ENCODE assay signal across 8 cellular contexts in genomic region chr1:145995148-145995851, GRCh38. TPM values are rescaled to one million over a fixed set of nuclear protein-coding genes. Genes with fewer than 3 reads are reported as not detected.
A peak's percentile ranks its signal among the peaks of the same experiment; 100 is the strongest.
DNase-seq lines count a peak whose midpoint lies in the region; ATAC-seq, FAIRE-seq and TF ChIP-seq lines count a peak whose summit lies in the region.

No MANE protein-coding gene starts in this region.

- no peak overlapping the region; the same call in 1 of the 2 replicates for H2BK12ac ChIP-seq in H1 (ENCODE audit: low read depth, low read length)

- DNase-seq in DND-41 (no peak), PC-3 (no peak), H1 (ENCODE audit: low read depth in 1 of 2, low spot score in 2 of 2) (no peak), osteoblast (ENCODE audit: insufficient read length, low spot score, missing footprints) (no peak), pons (ENCODE audit: low spot score) (no peak), GM12892 (ENCODE audit: insufficient read length) (no peak), NCI-H1930 (lab: John Stamatoyannopoulos, UW) (no peak)

- WGBS in H1 (ENCODE audit: extremely low coverage in 1 of 2, insufficient coverage in 1 of 2, insufficient read length in 1 of 2, insufficient replicate concordance in 2 of 2, low coverage in 1 of 2, low lambda C conversion rate in 2 of 2, missing lambda C conversion rate in 1 of 2), 2 experiments: 60% methylated on average over 8 of the region's 8 CpGs; no CpG with 5 or more reads in 1 of the 2 experiments

- no peak overlapping the region for H4K91ac ChIP-seq in H1 (replicated peaks; ENCODE audit: insufficient read length, low read length)

- H2BK5ac ChIP-seq in H1 (ENCODE audit: low read depth, low read length): no peak overlapping the region

- H2BK20ac ChIP-seq in H1 (ENCODE audit: low read length): no peak overlapping the region

- H3K36me3 ChIP-seq in DND-41 (ENCODE audit: insufficient read depth, low read length) (peaks cover 18% of the 10 kb centered on the region), PC-3 (ENCODE audit: low read depth, low read length) (peaks cover 34% of the 10 kb centered on the region), H1 (ENCODE audit: control insufficient read depth in 2 of 4, insufficient read depth in 4 of 4, low read length in 3 of 4) (peaks cover 17 to 35% (median 25%) of the 10 kb centered on the region in 4 experiments), osteoblast (ENCODE audit: insufficient read depth, low read length) (peaks cover 38% of the 10 kb centered on the region)

- no peak overlapping the region for H2BK15ac ChIP-seq in H1 (ENCODE audit: low read length)

- H3K4ac ChIP-seq in H1 (replicated peaks; ENCODE audit: insufficient read length, low read depth, low read length): no peak overlapping the region

- H4K8ac ChIP-seq in H1 (ENCODE audit: extremely low read depth, insufficient read depth, low read length): no peak overlapping the region

- H3K27ac ChIP-seq in DND-41 (ENCODE audit: low read length): peak overlapping the region; percentile 97
- H3K27ac ChIP-seq in PC-3 (ENCODE audit: low read length): peak overlapping the region; percentile 66; the same call in 1 of the 2 replicates
- H3K27ac ChIP-seq in H1 (ENCODE audit: low read depth, low read length): no peak overlapping the region
- peak overlapping the region; percentile 40 for H3K27ac ChIP-seq in osteoblast (ENCODE audit: low read depth, low read length)

- H3K4me3 ChIP-seq in DND-41 (ENCODE audit: low read depth in 1 of 2, low read length in 2 of 2) (peak overlapping the region; percentile 75 to 84), PC-3 (ENCODE audit: low read length) (peak overlapping the region; percentile 99), H1 (ENCODE audit: extremely low read depth in 1 of 4, insufficient read depth in 2 of 4, low read depth in 3 of 4, low read length in 4 of 4) (peak overlapping the region; percentile 89 to 96 (median 93)), osteoblast (ENCODE audit: insufficient read depth, low read length) (peak overlapping the region; percentile 91)

- POLR2A ChIA-PET in PC-3 (lab: Charles Lee; ENCODE audit: unreplicated experiment): no interaction called here
- POLR2A ChIA-PET in H1 (lab: Charles Lee; ENCODE audit: partially characterized antibody): interaction anchor here (1.1 to 13.4 kb wide), 9 partner anchors 13 to 137 kb away, joined by 3 to 218 read pairs (median 5); partner anchors contain the start of genes ANKRD34A, LIX1L, PIAS3 and POLR3GL

- H3K9me3 ChIP-seq in DND-41 (ENCODE audit: insufficient read depth, low read length, severe bottlenecking) (no peaks in the 10 kb centered on the region), PC-3 (ENCODE audit: low read length) (no peaks in the 10 kb centered on the region), H1 (ENCODE audit: insufficient read depth in 2 of 2, low read depth in 1 of 2, low read length in 1 of 2) (no peaks in the 10 kb centered on the region), osteoblast (ENCODE audit: low read depth, low read length) (no peaks in the 10 kb centered on the region)

- no peak overlapping the region for H3K14ac ChIP-seq in H1 (ENCODE audit: insufficient read length)

- peak overlapping the region; percentile 73 for H3K9ac ChIP-seq in DND-41 (ENCODE audit: low read depth, low read length)
- H3K9ac ChIP-seq in PC-3 (ENCODE audit: low read length): peak overlapping the region; percentile 94
- H3K9ac ChIP-seq in H1 (replicated peaks in 1 of 4; ENCODE audit: extremely low read depth in 1 of 4, low read depth in 3 of 4, low read length in 3 of 4): peak overlapping the region; percentile 74 to 95 (median 86)

- H3K79me2 ChIP-seq in DND-41 (ENCODE audit: insufficient read depth, low read length) (peaks cover 18% of the 10 kb centered on the region), PC-3 (ENCODE audit: low read length) (peaks cover 44% of the 10 kb centered on the region), H1 (ENCODE audit: control insufficient read depth in 1 of 2, insufficient read depth in 2 of 2, low read length in 2 of 2) (peaks cover 4 to 27% of the 10 kb centered on the region in 2 experiments; a peak in 3 of 4 replicates), osteoblast (ENCODE audit: insufficient read depth, low read length) (peaks cover 40% of the 10 kb centered on the region)

- no peak for ATAC-seq in DND-41 (ENCODE audit: insufficient read depth, low read depth)
- ATAC-seq in PC-3: no peak
- ATAC-seq in GM21423 (IDR thresholded peaks at IDR 0.05; ENCODE audit: unreplicated experiment): no peak

- intact Hi-C loops in PC-3 (cut with micrococcal nuclease): no loop called here

- H3K4me1 ChIP-seq in DND-41 (ENCODE audit: insufficient read depth, low read length): peaks cover 60% of the 10 kb centered on the region
- H3K4me1 ChIP-seq in PC-3 (ENCODE audit: insufficient read depth, low read length): peaks cover 42% of the 10 kb centered on the region
- H3K4me1 ChIP-seq in H1 (replicated peaks in 1 of 4; ENCODE audit: control insufficient read depth in 3 of 4, insufficient read depth in 4 of 4, low read length in 3 of 4): peaks cover 2 to 8% (median 6%) of the 10 kb centered on the region in 4 experiments; a peak in 4 of 7 replicates
- H3K4me1 ChIP-seq in osteoblast (ENCODE audit: insufficient read depth, low read length): peaks cover 29% of the 10 kb centered on the region

- TF ChIP-seq POLR2A in H1 (IDR thresholded peaks at IDR 0.05; ENCODE audit: control extremely low read depth in 1 of 2, low read depth in 2 of 2, low read length in 2 of 2) (no peak), GM12892 (IDR thresholded peaks at IDR 0.05; ENCODE audit: low read depth, low read length) (no peak)

- TF ChIP-seq RAD21 in H1 (IDR thresholded peaks at IDR 0.05 in 1 of 2, conservative IDR thresholded peaks at IDR 0.05 in 1 of 2; ENCODE audit: low read depth in 2 of 2, low read length in 2 of 2): no peak

- peaks cover 9% of the 10 kb centered on the region for H3F3A ChIP-seq in PC-3 (ENCODE audit: low read length, unreplicated experiment)

- no peak overlapping the region for H3K23ac ChIP-seq in H1 (ENCODE audit: insufficient read length)

- TF ChIP-seq EP300 in H1 (IDR thresholded peaks at IDR 0.05; ENCODE audit: borderline replicate concordance in 1 of 2, low read depth in 2 of 2, low read length in 2 of 2): no peak

- H2AFZ ChIP-seq in DND-41 (ENCODE audit: low read depth, low read length): peak overlapping the region; percentile 84
- peak overlapping the region; percentile 98; the same call in 1 of the 2 replicates for H2AFZ ChIP-seq in PC-3 (ENCODE audit: low read length)
- H2AFZ ChIP-seq in H1 (ENCODE audit: low read length): no peak overlapping the region
- H2AFZ ChIP-seq in osteoblast (ENCODE audit: low read length): no peak overlapping the region

- H3K27me3 ChIP-seq in DND-41 (ENCODE audit: insufficient read depth, low read length, poor library complexity): no peaks in the 10 kb centered on the region
- no peaks in the 10 kb centered on the region for H3K27me3 ChIP-seq in PC-3 (ENCODE audit: low read length)
- no peaks in the 10 kb centered on the region for H3K27me3 ChIP-seq in H1 (replicated peaks in 1 of 4; ENCODE audit: control insufficient read depth in 3 of 4, extremely low read depth in 1 of 4, insufficient read depth in 3 of 4, low read length in 3 of 4)
- no peaks in the 10 kb centered on the region for H3K27me3 ChIP-seq in osteoblast (ENCODE audit: insufficient read depth, low read length)

- no peak overlapping the region for H3K56ac ChIP-seq in H1 (replicated peaks; ENCODE audit: insufficient read length, low read depth, low read length)

- no peak for FAIRE-seq in H1 (lab: Jason Lieb, UNC)
- FAIRE-seq in GM12892 (lab: Jason Lieb, UNC): no peak

- peaks cover 6% of the 10 kb centered on the region; the same call in 1 of the 2 replicates for H3K79me1 ChIP-seq in H1 (ENCODE audit: low read depth, low read length)

- H3K18ac ChIP-seq in H1 (ENCODE audit: extremely low read depth, low read length): no peak overlapping the region; the same call in 1 of the 2 replicates

- no TSS peak for BruUV-seq in PC-3 (replicated peaks; lab: Mats Ljungman, UMichigan)

- H3K4me2 ChIP-seq in DND-41 (ENCODE audit: insufficient read depth, low read length) (peak overlapping the region; percentile 97), PC-3 (ENCODE audit: low read length) (peak overlapping the region; percentile 98), H1 (ENCODE audit: insufficient read depth in 1 of 2, low read depth in 2 of 2, low read length in 2 of 2) (peak overlapping the region; percentile 83 to 96), osteoblast (ENCODE audit: insufficient read depth, low read length) (peak overlapping the region; percentile 92)

- H3K9me2 ChIP-seq in PC-3 (replicated peaks; ENCODE audit: low read length): no peaks in the 10 kb centered on the region

- no peak overlapping the region for H2AK5ac ChIP-seq in H1 (ENCODE audit: low read depth, low read length)

- H4K20me1 ChIP-seq in DND-41 (ENCODE audit: insufficient read depth, low read length) (no peaks in the 10 kb centered on the region), PC-3 (ENCODE audit: low read length) (peaks cover 34% of the 10 kb centered on the region), H1 (replicated peaks in 1 of 2; ENCODE audit: control insufficient read depth in 1 of 2, insufficient read depth in 2 of 2, low read length in 2 of 2) (peaks cover 0 to 2% of the 10 kb centered on the region in 2 experiments), osteoblast (ENCODE audit: insufficient read depth, low read length) (peaks cover 43% of the 10 kb centered on the region)

- peaks cover 9% of the 10 kb centered on the region for H3K23me2 ChIP-seq in H1 (ENCODE audit: low read depth, low read length)

- no peak overlapping the region for H4K5ac ChIP-seq in H1 (ENCODE audit: insufficient read length, low read depth, low read length)

- no peak for TF ChIP-seq CTCF in DND-41 (IDR thresholded peaks at IDR 0.05; ENCODE audit: borderline replicate concordance, extremely low read depth, low read length, poor library complexity, severe bottlenecking)
- TF ChIP-seq CTCF in PC-3 (conservative IDR thresholded peaks at IDR 0.05; ENCODE audit: low read depth, low read length): no peak
- no peak for TF ChIP-seq CTCF in H1 (IDR thresholded peaks at IDR 0.05; ENCODE audit: control extremely low read depth in 1 of 3, insufficient read depth in 1 of 3, low read depth in 1 of 3, low read length in 3 of 3)
- no peak for TF ChIP-seq CTCF in osteoblast (IDR thresholded peaks at IDR 0.05; ENCODE audit: extremely low read depth, low read depth, low read length)

- CTCF ChIA-PET in PC-3 (lab: Charles Lee) (no interaction called here), H1 (lab: Charles Lee; ENCODE audit: partially characterized antibody) (interaction anchor here (0.5 to 12.6 kb wide), 3 partner anchors 13 to 30 kb away, joined by 3 to 93 read pairs (median 7); no protein-coding TSS in a partner anchor)

- no peak overlapping the region for H2BK120ac ChIP-seq in H1 (replicated peaks; ENCODE audit: low read depth, low read length)

RNA-seq across cellular contexts. Expression of gene TXNIP, which starts 1.1 kb away (rescaled TPM):
- total RNA-seq in PC-3 (2014; rRNA removed) (45.3 and 66.6 TPM in 2 replicates), osteoblast (400 and 529 TPM in 2 replicates)
- 10.3 and 12.3 TPM in 2 replicates for total RNA-seq in H1 (2021; fragmentation: NEBNext Ultra II Directional; extraction: Animal tissue kit (Norgen Biotek cat#: 25700))
- polyA plus RNA-seq in H1 (2011; rRNA removed): 33.4 and 56.8 TPM in 2 replicates
- polyA plus RNA-seq in H1 (2011; cell fraction: cytosol; rRNA removed): 50.4 TPM
- 73.4 TPM for polyA plus RNA-seq in H1 (2011; cell fraction: nucleus; rRNA removed)
- polyA plus RNA-seq in H1 (2012, experiment 1 of 2): 14.6 to 27.3 TPM (median 22.1 TPM) in 4 replicates
- polyA plus RNA-seq in H1 (2012, experiment 2 of 2): 4.6 TPM
- polyA plus RNA-seq in H1 (2013, experiment 1 of 2): 9.4 TPM
- 8.5 TPM for polyA plus RNA-seq in H1 (2013, experiment 2 of 2)
- polyA minus RNA-seq in H1 (2011; rRNA and poly(A)+ RNA removed): 91.1 and 129 TPM in 2 replicates
- 56.7 TPM for polyA minus RNA-seq in H1 (2011; cell fraction: cytosol; rRNA and poly(A)+ RNA removed)
- 171 TPM for polyA minus RNA-seq in H1 (2011; cell fraction: nucleus; rRNA and poly(A)+ RNA removed)
- polyA plus RNA-seq in GM12892 (2012; ENCODE audit: missing spikeins): 104 TPM

RNA-seq across cellular contexts. Expression of gene HJV, which starts 26.2 kb away (rescaled TPM):
- not detected in 2 replicates for total RNA-seq in PC-3 (2014; rRNA removed)
- total RNA-seq in H1 (2021; fragmentation: NEBNext Ultra II Directional; extraction: Animal tissue kit (Norgen Biotek cat#: 25700)): 0.32 and 0.46 TPM in 2 replicates
- polyA plus RNA-seq in H1 (2011; rRNA removed): 0.42 and 0.70 TPM in 2 replicates
- polyA plus RNA-seq in H1 (2011; cell fraction: cytosol; rRNA removed): 0.58 TPM
- polyA plus RNA-seq in H1 (2011; cell fraction: nucleus; rRNA removed): 0.37 TPM
- 0.15 to 0.51 TPM (median 0.34 TPM) in 4 replicates for polyA plus RNA-seq in H1 (2012, experiment 1 of 2)
- 0.14 TPM for polyA plus RNA-seq in H1 (2012, experiment 2 of 2)
- polyA plus RNA-seq in H1 (2013, experiment 1 of 2): 0.20 TPM
- polyA plus RNA-seq in H1 (2013, experiment 2 of 2): 0.18 TPM
- 0.47 and 0.63 TPM in 2 replicates for polyA minus RNA-seq in H1 (2011; rRNA and poly(A)+ RNA removed)
- polyA minus RNA-seq in H1 (2011; cell fraction: cytosol; rRNA and poly(A)+ RNA removed): not detected
- polyA minus RNA-seq in H1 (2011; cell fraction: nucleus; rRNA and poly(A)+ RNA removed): not detected
- not detected in 2 replicates for total RNA-seq in osteoblast
- not detected for polyA plus RNA-seq in GM12892 (2012; ENCODE audit: missing spikeins)

RNA-seq across cellular contexts. Expression of gene POLR3GL, which starts 30.8 kb away (rescaled TPM):
- total RNA-seq in PC-3 (2014; rRNA removed) (3.7 and 8.4 TPM in 2 replicates), osteoblast (9.4 and 13.3 TPM in 2 replicates)
- 2.3 and 3.1 TPM in 2 replicates for total RNA-seq in H1 (2021; fragmentation: NEBNext Ultra II Directional; extraction: Animal tissue kit (Norgen Biotek cat#: 25700))
- 3.5 and 3.9 TPM in 2 replicates for polyA plus RNA-seq in H1 (2011; rRNA removed)
- polyA plus RNA-seq in H1 (2011; cell fraction: cytosol; rRNA removed): 5.2 TPM
- 3.2 TPM for polyA plus RNA-seq in H1 (2011; cell fraction: nucleus; rRNA removed)
- 4.7 to 7.1 TPM (median 5.3 TPM) in 4 replicates for polyA plus RNA-seq in H1 (2012, experiment 1 of 2)
- polyA plus RNA-seq in H1 (2012, experiment 2 of 2): 1.7 TPM
- polyA plus RNA-seq in H1 (2013, experiment 1 of 2): 4.5 TPM
- 4.8 TPM for polyA plus RNA-seq in H1 (2013, experiment 2 of 2)
- 1.5 and 1.6 TPM in 2 replicates for polyA minus RNA-seq in H1 (2011; rRNA and poly(A)+ RNA removed)
- 1.5 TPM for polyA minus RNA-seq in H1 (2011; cell fraction: cytosol; rRNA and poly(A)+ RNA removed)
- polyA minus RNA-seq in H1 (2011; cell fraction: nucleus; rRNA and poly(A)+ RNA removed): 2.0 TPM
- polyA plus RNA-seq in GM12892 (2012; ENCODE audit: missing spikeins): 27.0 TPM

RNA-seq across cellular contexts. Expression of gene ANKRD34A, which starts 30.9 kb away (rescaled TPM):
- total RNA-seq in PC-3 (2014; rRNA removed) (0.29 and 2.8 TPM in 2 replicates), osteoblast (0.59 and 1.1 TPM in 2 replicates)
- total RNA-seq in H1 (2021; fragmentation: NEBNext Ultra II Directional; extraction: Animal tissue kit (Norgen Biotek cat#: 25700)): 0.20 and 0.46 TPM in 2 replicates
- 0.15 and 0.19 TPM in 2 replicates for polyA plus RNA-seq in H1 (2011; rRNA removed)
- polyA plus RNA-seq in H1 (2011; cell fraction: cytosol; rRNA removed): 0.10 TPM
- 0.33 TPM for polyA plus RNA-seq in H1 (2011; cell fraction: nucleus; rRNA removed)
- 0.18 to 0.33 TPM (median 0.26 TPM) in 4 replicates for polyA plus RNA-seq in H1 (2012, experiment 1 of 2)
- polyA plus RNA-seq in H1 (2012, experiment 2 of 2): 0.22 TPM
- polyA plus RNA-seq in H1 (2013, experiment 1 of 2): 0.08 TPM
- 0.13 TPM for polyA plus RNA-seq in H1 (2013, experiment 2 of 2)
- polyA minus RNA-seq in H1 (2011; rRNA and poly(A)+ RNA removed): 0.07 and 0.47 TPM in 2 replicates
- not detected for polyA minus RNA-seq in H1 (2011; cell fraction: cytosol; rRNA and poly(A)+ RNA removed)
- polyA minus RNA-seq in H1 (2011; cell fraction: nucleus; rRNA and poly(A)+ RNA removed): 0.70 TPM
- 0.49 TPM for polyA plus RNA-seq in GM12892 (2012; ENCODE audit: missing spikeins)

RNA-seq across cellular contexts. Expression of gene LIX1L, which starts 37.5 kb away (rescaled TPM):
- 12.5 and 13.6 TPM in 2 replicates for total RNA-seq in PC-3 (2014; rRNA removed)
- 2.9 and 3.0 TPM in 2 replicates for total RNA-seq in H1 (2021; fragmentation: NEBNext Ultra II Directional; extraction: Animal tissue kit (Norgen Biotek cat#: 25700))
- 3.7 and 3.8 TPM in 2 replicates for polyA plus RNA-seq in H1 (2011; rRNA removed)
- 2.9 TPM for polyA plus RNA-seq in H1 (2011; cell fraction: cytosol; rRNA removed)
- 0.67 TPM for polyA plus RNA-seq in H1 (2011; cell fraction: nucleus; rRNA removed)
- 1.1 to 2.2 TPM (median 1.2 TPM) in 4 replicates for polyA plus RNA-seq in H1 (2012, experiment 1 of 2)
- 1.7 TPM for polyA plus RNA-seq in H1 (2012, experiment 2 of 2)
- polyA plus RNA-seq in H1 (2013, experiment 1 of 2): 1.9 TPM
- polyA plus RNA-seq in H1 (2013, experiment 2 of 2): 2.0 TPM
- 2.7 TPM in 2 replicates for polyA minus RNA-seq in H1 (2011; rRNA and poly(A)+ RNA removed)
- 1.7 TPM for polyA minus RNA-seq in H1 (2011; cell fraction: cytosol; rRNA and poly(A)+ RNA removed)
- 1.3 TPM for polyA minus RNA-seq in H1 (2011; cell fraction: nucleus; rRNA and poly(A)+ RNA removed)
- total RNA-seq in osteoblast: 33.3 and 33.7 TPM in 2 replicates
- polyA plus RNA-seq in GM12892 (2012; ENCODE audit: missing spikeins): 15.7 TPM

Comparison
In these comparisons a context has a peak if more than half of its experiments do, and no peak if none do; other contexts are left out.
1. H2AFZ ChIP-seq: peak in DND-41 (single experiment) and PC-3 (single experiment); none in H1 (single experiment) and osteoblast (single experiment).
2. Peak in every context shown above with its lines, with median percentiles within 50 percentile points of each other: H3K4me2 ChIP-seq, H3K4me3 ChIP-seq and H3K9ac ChIP-seq.